1 cellular context compared by ENCODE assay signal in the genomic region with DNA sequence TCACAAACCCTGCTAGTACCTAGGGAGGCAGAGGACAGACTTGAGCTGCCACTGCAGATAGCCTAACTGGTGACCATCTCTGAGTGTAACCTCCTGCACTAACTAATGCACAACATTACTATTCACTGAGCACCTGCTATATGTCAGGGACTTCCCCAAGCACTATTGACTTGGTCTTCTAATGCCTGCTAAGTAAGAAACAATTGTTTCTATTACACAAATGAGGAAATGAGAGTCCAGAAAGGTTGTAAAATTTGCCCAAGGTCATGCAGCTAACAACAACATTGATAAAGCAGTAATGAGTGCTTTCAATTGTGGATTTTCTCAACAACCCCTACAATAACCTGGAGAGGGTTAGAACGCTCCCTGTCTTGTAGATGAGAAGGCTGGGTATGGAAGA.
TF ChIP-seq lines count a peak whose summit lies in the region.

No MANE protein-coding gene starts in this region.

TF ChIP-seq in GM12878, 131 proteins besides CTCF, POLR2A, EP300 and RAD21 (continued from another document):
- TF ChIP-seq, protein P1, sequence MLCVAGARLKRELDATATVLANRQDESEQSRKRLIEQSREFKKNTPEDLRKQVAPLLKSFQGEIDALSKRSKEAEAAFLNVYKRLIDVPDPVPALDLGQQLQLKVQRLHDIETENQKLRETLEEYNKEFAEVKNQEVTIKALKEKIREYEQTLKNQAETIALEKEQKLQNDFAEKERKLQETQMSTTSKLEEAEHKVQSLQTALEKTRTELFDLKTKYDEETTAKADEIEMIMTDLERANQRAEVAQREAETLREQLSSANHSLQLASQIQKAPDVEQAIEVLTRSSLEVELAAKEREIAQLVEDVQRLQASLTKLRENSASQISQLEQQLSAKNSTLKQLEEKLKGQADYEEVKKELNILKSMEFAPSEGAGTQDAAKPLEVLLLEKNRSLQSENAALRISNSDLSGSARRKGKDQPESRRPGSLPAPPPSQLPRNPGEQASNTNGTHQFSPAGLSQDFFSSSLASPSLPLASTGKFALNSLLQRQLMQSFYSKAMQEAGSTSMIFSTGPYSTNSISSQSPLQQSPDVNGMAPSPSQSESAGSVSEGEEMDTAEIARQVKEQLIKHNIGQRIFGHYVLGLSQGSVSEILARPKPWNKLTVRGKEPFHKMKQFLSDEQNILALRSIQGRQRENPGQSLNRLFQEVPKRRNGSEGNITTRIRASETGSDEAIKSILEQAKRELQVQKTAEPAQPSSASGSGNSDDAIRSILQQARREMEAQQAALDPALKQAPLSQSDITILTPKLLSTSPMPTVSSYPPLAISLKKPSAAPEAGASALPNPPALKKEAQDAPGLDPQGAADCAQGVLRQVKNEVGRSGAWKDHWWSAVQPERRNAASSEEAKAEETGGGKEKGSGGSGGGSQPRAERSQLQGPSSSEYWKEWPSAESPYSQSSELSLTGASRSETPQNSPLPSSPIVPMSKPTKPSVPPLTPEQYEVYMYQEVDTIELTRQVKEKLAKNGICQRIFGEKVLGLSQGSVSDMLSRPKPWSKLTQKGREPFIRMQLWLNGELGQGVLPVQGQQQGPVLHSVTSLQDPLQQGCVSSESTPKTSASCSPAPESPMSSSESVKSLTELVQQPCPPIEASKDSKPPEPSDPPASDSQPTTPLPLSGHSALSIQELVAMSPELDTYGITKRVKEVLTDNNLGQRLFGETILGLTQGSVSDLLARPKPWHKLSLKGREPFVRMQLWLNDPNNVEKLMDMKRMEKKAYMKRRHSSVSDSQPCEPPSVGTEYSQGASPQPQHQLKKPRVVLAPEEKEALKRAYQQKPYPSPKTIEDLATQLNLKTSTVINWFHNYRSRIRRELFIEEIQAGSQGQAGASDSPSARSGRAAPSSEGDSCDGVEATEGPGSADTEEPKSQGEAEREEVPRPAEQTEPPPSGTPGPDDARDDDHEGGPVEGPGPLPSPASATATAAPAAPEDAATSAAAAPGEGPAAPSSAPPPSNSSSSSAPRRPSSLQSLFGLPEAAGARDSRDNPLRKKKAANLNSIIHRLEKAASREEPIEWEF (IDR thresholded peaks at IDR 0.05; ENCODE audit: insufficient replicate concordance, low read depth, low read length) = no peak
- TF ChIP-seq SREBF1 (IDR thresholded peaks at IDR 0.05; ENCODE audit: low read length) = no peak
- TF ChIP-seq CHD4 (IDR thresholded peaks at IDR 0.05) = no peak
- TF ChIP-seq ZNF207 (IDR thresholded peaks at IDR 0.05; ENCODE audit: borderline replicate concordance) = no peak
TF ChIP-seq in GM12878: peak in this region for 18.
